ENCODE assay signal across 9 cellular contexts in genomic region chr14:20614038-20614840, GRCh38. TPM values are rescaled to one million over a fixed set of nuclear protein-coding genes. Genes with fewer than 3 reads are reported as not detected.
A peak's percentile ranks its signal among the peaks of the same experiment; 100 is the strongest.
DNase-seq lines count a peak whose midpoint lies in the region; ATAC-seq and TF ChIP-seq lines count a peak whose summit lies in the region.
"Had no signal": no experiment of that assay in that cellular context is flagged by ENCODE, and none has a peak within 500 bp of the region (broad histone marks: within the 10 kb centered on the region; RNA-seq: fewer than 3 reads in every experiment).

No MANE protein-coding gene starts in this region.

- no peak for TF ChIP-seq EP300 in Ishikawa (IDR thresholded peaks at IDR 0.05; ENCODE audit: borderline replicate concordance)

- DNase-seq in activated CD4-positive, alpha-beta T cell treated with anti-CD3 and anti-CD28 coated beads for 36 hours = peak; percentile 42
- no peak for DNase-seq in activated CD4-positive, alpha-beta T cell treated with anti-CD3 and anti-CD28 coated beads for 1 hour
- DNase-seq in body of pancreas = no peak
- peak; percentile 16 for DNase-seq in medulla oblongata (ENCODE audit: extremely low spot score)
- no peak for DNase-seq in NCI-H526 treated with DMSO at 0.1 percent for 48 hours (lab: John Stamatoyannopoulos, UW)
- no peak for DNase-seq in cerebellar nuclear complex (lab: John Stamatoyannopoulos, UW)

- H3K27me3 ChIP-seq in body of pancreas = no peaks in the 10 kb centered on the region

- H3K4me3 ChIP-seq in body of pancreas = no peak overlapping the region

- CTCF ChIA-PET in activated CD4-positive, alpha-beta T cell treated with anti-CD3 and anti-CD28 coated beads for 36 hours (lab: Charles Lee) = interaction anchor here (0.6 to 3.1 kb wide), 17 partner anchors 10 to 288 kb away, joined by 3 to 34 read pairs (median 4); partner anchors contain the start of genes ANG and RNASE4

- no peaks in the 10 kb centered on the region for H3K9me3 ChIP-seq in body of pancreas

- H3K4me1 ChIP-seq in body of pancreas = peaks cover 15% of the 10 kb centered on the region

- no peak for TF ChIP-seq POLR2A in body of pancreas (IDR thresholded peaks at IDR 0.05)

- 9 to 23% methylated on average over 17 of the region's 17 CpGs for WGBS in body of pancreas, 2 donors

- POLR2A ChIA-PET in activated CD4-positive, alpha-beta T cell treated with anti-CD3 and anti-CD28 coated beads for 36 hours (lab: Charles Lee) = interaction anchor here (0.7 to 1.8 kb wide), 6 partner anchors 12 to 271 kb away, joined by 3 to 8 read pairs (median 5); partner anchors contain the start of genes PARP2 and PNP

- H3K36me3 Mint-ChIP-seq in activated CD4-positive, alpha-beta T cell treated with anti-CD3 and anti-CD28 coated beads for 36 hours (ENCODE audit: low read depth) = no peaks in the 10 kb centered on the region

- no peak for TF ChIP-seq RAD21 in Ishikawa (IDR thresholded peaks at IDR 0.05; ENCODE audit: low read depth)

- no peaks in the 10 kb centered on the region for H3K9me3 Mint-ChIP-seq in activated CD4-positive, alpha-beta T cell treated with anti-CD3 and anti-CD28 coated beads for 36 hours (ENCODE audit: low read depth)

- TF ChIP-seq CTCF in body of pancreas (IDR thresholded peaks at IDR 0.05) = no peak

- peaks cover 2% of the 10 kb centered on the region for H3K27me3 Mint-ChIP-seq in activated CD4-positive, alpha-beta T cell treated with anti-CD3 and anti-CD28 coated beads for 36 hours

- no peak overlapping the region for H3K4me3 Mint-ChIP-seq in activated CD4-positive, alpha-beta T cell treated with anti-CD3 and anti-CD28 coated beads for 36 hours

- H3K27ac Mint-ChIP-seq in activated CD4-positive, alpha-beta T cell treated with anti-CD3 and anti-CD28 coated beads for 36 hours = no peak overlapping the region

- H3K36me3 ChIP-seq in body of pancreas (replicated peaks in 1 of 2; ENCODE audit: insufficient read depth in 1 of 2, low read depth in 2 of 2) = no peaks in the 10 kb centered on the region

- intact Hi-C loops in activated CD4-positive, alpha-beta T cell treated with anti-CD3 and anti-CD28 coated beads for 36 hours (cut with DNase I, micrococcal nuclease) = loop anchor here in 1 of 2 experiments (5.0 kb wide), 1 partner anchor 147 kb away; the partner anchor contains the start of gene PNP
- intact Hi-C loops in body of pancreas (cut with DNase I) = no loop called here

- H3K4me1 Mint-ChIP-seq in activated CD4-positive, alpha-beta T cell treated with anti-CD3 and anti-CD28 coated beads for 36 hours = peaks cover 8% of the 10 kb centered on the region

- H3K27ac ChIP-seq in body of pancreas = peak overlapping the region in 3 of 4 donors; percentile 62 to 81 (median 66)

- peak; percentile 6 for ATAC-seq in activated CD4-positive, alpha-beta T cell treated with anti-CD3 and anti-CD28 coated beads for 36 hours
- ATAC-seq in body of pancreas = no peak
- ATAC-seq in HG03175 (IDR thresholded peaks at IDR 0.05; ENCODE audit: unreplicated experiment) = no peak

TF ChIP-seq in Ishikawa, 13 proteins besides CTCF, POLR2A, EP300 and RAD21:
- TF ChIP-seq YY1 (IDR thresholded peaks at IDR 0.05; ENCODE audit: low read depth) (peak; percentile 21; the same call in 1 of the 2 replicates), CEBPB (IDR thresholded peaks at IDR 0.05) (no peak)

RNA-seq across cellular contexts. Expression of gene RNASE12, which starts 23.1 kb away (rescaled TPM):
- total RNA-seq in activated CD4-positive, alpha-beta T cell treated with anti-CD3 and anti-CD28 coated beads for 36 hours = not detected
- not detected for total RNA-seq in body of pancreas
- total RNA-seq: temporal lobe had no signal

RNA-seq across cellular contexts. Expression of gene RNASE11, which starts 26.4 kb away (rescaled TPM):
- not detected for total RNA-seq in activated CD4-positive, alpha-beta T cell treated with anti-CD3 and anti-CD28 coated beads for 36 hours
- total RNA-seq in body of pancreas = not detected
- total RNA-seq: temporal lobe had no signal

RNA-seq across cellular contexts. Expression of gene OR6S1, which starts 27.3 kb away (rescaled TPM):
- total RNA-seq in activated CD4-positive, alpha-beta T cell treated with anti-CD3 and anti-CD28 coated beads for 36 hours = not detected
- total RNA-seq in body of pancreas = not detected
- total RNA-seq: temporal lobe had no signal

RNA-seq across cellular contexts. Expression of gene RNASE9, which starts 53.4 kb away (rescaled TPM):
- not detected for total RNA-seq in activated CD4-positive, alpha-beta T cell treated with anti-CD3 and anti-CD28 coated beads for 36 hours
- total RNA-seq in body of pancreas = not detected
- total RNA-seq: temporal lobe had no signal

Comparison
In these comparisons a context has a peak if more than half of its experiments do, and no peak if none do; other contexts are left out.
1. DNase-seq: peak in activated CD4-positive, alpha-beta T cell treated with anti-CD3 and anti-CD28 coated beads for 36 hours (single experiment) and medulla oblongata (single experiment); none in activated CD4-positive, alpha-beta T cell treated with anti-CD3 and anti-CD28 coated beads for 1 hour (single experiment), body of pancreas (0 of 4), NCI-H526 treated with DMSO at 0.1 percent for 48 hours (single experiment) and cerebellar nuclear complex (0 of 2).